Comparison of ENCODE assay signal across 17 cellular contexts in genomic region chr11:112345166-112345565, GRCh38.
DNase-seq lines count a peak whose midpoint lies in the region; ATAC-seq and TF ChIP-seq lines count a peak whose summit lies in the region.
"Had no signal": no experiment of that assay in that cellular context is flagged by ENCODE, and none has a peak within 500 bp of the region (broad histone marks: within the 10 kb centered on the region; RNA-seq: fewer than 3 reads in every experiment).

No MANE protein-coding gene starts in this region.

- H3K9me3 ChIP-seq in BLaER1 (no peaks in the 10 kb centered on the region), SJCRH30 (replicated peaks) (no peaks in the 10 kb centered on the region)
- H3K9me3 ChIP-seq: A549, Peyer's patch had no signal

- ATAC-seq in activated CD4-positive, CD25-positive, alpha-beta regulatory T cell treated with anti-CD3 and anti-CD28 coated beads, Interleukin-2, amount 50 U/mL, for 24 hours: no peak
- ATAC-seq in HG02885 (IDR thresholded peaks at IDR 0.05; ENCODE audit: poor library complexity, unreplicated experiment): no peak
- ATAC-seq: T-cell had no signal

- H3K27me3 ChIP-seq in BLaER1 (no peaks in the 10 kb centered on the region), SJCRH30 (no peaks in the 10 kb centered on the region)
- H3K27me3 ChIP-seq: Peyer's patch had no signal

- H3K4me3 Mint-ChIP-seq in nephron: peak overlapping the region in 1 of 3 experiments; percentile 11
- H3K4me3 Mint-ChIP-seq: B cell; CD4-positive, CD25-positive, alpha-beta regulatory T cell; H9; T-cell had no signal

- no peaks in the 10 kb centered on the region for H3K9me3 Mint-ChIP-seq in nephron
- H3K9me3 Mint-ChIP-seq: H9, T-cell had no signal

- no peaks in the 10 kb centered on the region for H3K36me3 Mint-ChIP-seq in nephron (ENCODE audit: low read depth)

- no peak for TF ChIP-seq CTCF in nephron (IDR thresholded peaks at IDR 0.05; ENCODE audit: unreplicated experiment in 3 of 3)

- H3K4me1 Mint-ChIP-seq in nephron: peaks cover 33% of the 10 kb centered on the region
- H3K4me1 Mint-ChIP-seq: B cell; CD4-positive, CD25-positive, alpha-beta regulatory T cell had no signal

- no peak overlapping the region for H3K4me3 ChIP-seq in BLaER1
- no peak overlapping the region for H3K4me3 ChIP-seq in SJCRH30
- H3K4me3 ChIP-seq: A549, GM23248, Peyer's patch had no signal

- H3K4me1 ChIP-seq in BLaER1: peaks cover 33% of the 10 kb centered on the region
- H3K4me1 ChIP-seq in SJCRH30: peaks cover 39% of the 10 kb centered on the region
- H3K4me1 ChIP-seq: A549 had no signal

- no peak overlapping the region for H3K9ac ChIP-seq in BLaER1
- H3K9ac ChIP-seq: GM23248 had no signal

- peak overlapping the region; percentile 54; the same call in 1 of the 2 replicates for H3K4me2 ChIP-seq in BLaER1
- H3K4me2 ChIP-seq: A549 had no signal

- peaks cover 14% of the 10 kb centered on the region for H3K27me3 Mint-ChIP-seq in nephron (ENCODE audit: low read depth)
- H3K27me3 Mint-ChIP-seq: B cell; CD4-positive, CD25-positive, alpha-beta regulatory T cell; T-cell had no signal

- no peaks in the 10 kb centered on the region for H4K20me1 ChIP-seq in BLaER1

- DNase-seq in LHCN-M2 (ENCODE audit: low read depth) (peak; percentile 78), SJCRH30 (peak; percentile 80 to 93), middle frontal gyrus (ENCODE audit: extremely low spot score, low spot score) (no peak)
- DNase-seq: CD4-positive, CD25-positive, alpha-beta regulatory T cell; GM23248; MV-4-11; NCI-H187; NCI-H446 treated with DMSO at 0.1 percent for 48 hours; T-cell had no signal

- H3K27ac Mint-ChIP-seq in nephron: peak overlapping the region; percentile 25 to 81 (median 54)
- H3K27ac Mint-ChIP-seq: B cell, T-cell had no signal

- no peaks in the 10 kb centered on the region for H3K36me3 ChIP-seq in BLaER1
- no peaks in the 10 kb centered on the region for H3K36me3 ChIP-seq in SJCRH30
- H3K36me3 ChIP-seq: Peyer's patch had no signal

- H3K27ac ChIP-seq in BLaER1 (no peak overlapping the region), SJCRH30 (peak overlapping the region; percentile 61)
- H3K27ac ChIP-seq: A549, GM23248, Peyer's patch had no signal
